In genomic region chr17:17757391-17757791, GRCh38 we compare ENCODE assay signal across 9 cellular contexts.
DNase-seq lines count a peak whose midpoint lies in the region; ATAC-seq and TF ChIP-seq lines count a peak whose summit lies in the region.
"Had no signal": no experiment of that assay in that cellular context is flagged by ENCODE, and none has a peak within 500 bp of the region (broad histone marks: within the 10 kb centered on the region; RNA-seq: fewer than 3 reads in every experiment).

No MANE protein-coding gene starts in this region.

- TF ChIP-seq POLR2A in testis (IDR thresholded peaks at IDR 0.05) = no peak

- POLR2A ChIA-PET in CD8-positive, alpha-beta T cell (lab: Charles Lee) = interaction anchor here (1.0 to 2.3 kb wide), 4 partner anchors 18 to 80 kb away, joined by 3 to 6 read pairs (median 4); no protein-coding TSS in a partner anchor
- POLR2A ChIA-PET in RWPE1 (lab: Yijun Ruan, JAX; ENCODE audit: low non-redundant PET) = no interaction called here

- H3K36me3 Mint-ChIP-seq in CD8-positive, alpha-beta T cell = peaks cover 10% of the 10 kb centered on the region

- H3K9me3 ChIP-seq in CD8-positive, alpha-beta T cell (ENCODE audit: low read length) = no peaks in the 10 kb centered on the region
- no peaks in the 10 kb centered on the region for H3K9me3 ChIP-seq in testis

- H3K4me1 Mint-ChIP-seq in CD8-positive, alpha-beta T cell (ENCODE audit: low read depth) = peaks cover 72% of the 10 kb centered on the region

- peak overlapping the region; percentile 77 for H3K4me3 Mint-ChIP-seq in CD8-positive, alpha-beta T cell

- no peaks in the 10 kb centered on the region for H3K27me3 ChIP-seq in CD8-positive, alpha-beta T cell (ENCODE audit: insufficient read depth, low read length)
- H3K27me3 ChIP-seq in dorsolateral prefrontal cortex (no peaks in the 10 kb centered on the region), testis (no peaks in the 10 kb centered on the region)

- no peaks in the 10 kb centered on the region for H3K27me3 Mint-ChIP-seq in CD8-positive, alpha-beta T cell (ENCODE audit: low read depth)

- H3K4me3 ChIP-seq in CD8-positive, alpha-beta T cell (ENCODE audit: low read depth, low read length) = peak overlapping the region; percentile 44
- H3K4me3 ChIP-seq in dorsolateral prefrontal cortex = peak overlapping the region in 5 of 59 donors; percentile 7 to 34 (median 8)
- H3K4me3 ChIP-seq in testis = no peak overlapping the region

- DNase-seq in CD8-positive, alpha-beta T cell = peak in 5 of 7 experiments; percentile 25 to 72 (median 48)
- DNase-seq in RWPE1 (ENCODE audit: low spot score) = no peak
- DNase-seq in dorsolateral prefrontal cortex = no peak
- no peak for DNase-seq in epidermal melanocyte (ENCODE audit: insufficient read length, low spot score)
- no peak for DNase-seq in testis
- no peak for DNase-seq in amygdala (lab: John Stamatoyannopoulos, UW)
- DNase-seq: EL had no signal

- peak overlapping the region; percentile 54 for H3K27ac ChIP-seq in CD8-positive, alpha-beta T cell (ENCODE audit: low read depth, low read length)
- H3K27ac ChIP-seq in RWPE1 (peak overlapping the region; percentile 26), dorsolateral prefrontal cortex (peak overlapping the region in 43 of 59 donors; percentile 29 to 79 (median 59)), testis (no peak overlapping the region)

- peaks cover 66% of the 10 kb centered on the region for H3K4me1 ChIP-seq in CD8-positive, alpha-beta T cell (ENCODE audit: insufficient read depth, low read length)
- peaks cover 21% of the 10 kb centered on the region for H3K4me1 ChIP-seq in testis

- no peaks in the 10 kb centered on the region for H3K9me3 Mint-ChIP-seq in CD8-positive, alpha-beta T cell

- peak; percentile 61 for ATAC-seq in CD8-positive, alpha-beta T cell
- ATAC-seq in HG03108 (IDR thresholded peaks at IDR 0.05; ENCODE audit: unreplicated experiment) (peak; percentile 51), HG03442 (IDR thresholded peaks at IDR 0.05; ENCODE audit: unreplicated experiment) (no peak)

- no peaks in the 10 kb centered on the region for H3K36me3 ChIP-seq in CD8-positive, alpha-beta T cell (ENCODE audit: insufficient read depth, low read length)
- no peaks in the 10 kb centered on the region for H3K36me3 ChIP-seq in testis (ENCODE audit: low read depth, missing control alignments)

- WGBS in testis, 2 donors = 80 to 91% methylated on average over 15 of the region's 15 CpGs

- CTCF ChIA-PET in CD8-positive, alpha-beta T cell (lab: Charles Lee) = interaction anchor here (1.5 to 2.5 kb wide), 3 partner anchors 27 to 57 kb away, joined by 4 to 10 read pairs (median 4); no protein-coding TSS in a partner anchor
- CTCF ChIA-PET in RWPE1 (lab: Yijun Ruan, JAX) = interaction anchor here (0.6 kb wide), 2 partner anchors 17 to 24 kb away, joined by 3 read pairs; no protein-coding TSS in a partner anchor

- intact Hi-C loops in CD8-positive, alpha-beta T cell (cut with DNase I, micrococcal nuclease) = no loop called here
- intact Hi-C loops in dorsolateral prefrontal cortex (cut with DNase I) (no loop called here), testis (cut with DNase I; ENCODE audit: low total_unique reads) (no loop called here)

- no peak for TF ChIP-seq CTCF in CD8-positive, alpha-beta T cell (IDR thresholded peaks at IDR 0.05)
- TF ChIP-seq CTCF in RWPE1 (conservative IDR thresholded peaks at IDR 0.05; ENCODE audit: low read depth) = no peak
- TF ChIP-seq CTCF in dorsolateral prefrontal cortex (IDR thresholded peaks at IDR 0.05 in 54 of 56, conservative IDR thresholded peaks at IDR 0.05 in 2 of 56; ENCODE audit: low read depth in 1 of 56, partially characterized antibody in 56 of 56) = no peak
- no peak for TF ChIP-seq CTCF in testis (IDR thresholded peaks at IDR 0.05)

- H3K27ac Mint-ChIP-seq in CD8-positive, alpha-beta T cell = peak overlapping the region; percentile 94

Comparison
In these comparisons a context has a peak if more than half of its experiments do, and no peak if none do; other contexts are left out.
1. DNase-seq: peak in CD8-positive, alpha-beta T cell (5 of 7); none in RWPE1 (single experiment), dorsolateral prefrontal cortex (0 of 10), epidermal melanocyte (single experiment), testis (single experiment) and amygdala (0 of 56).
2. H3K27ac ChIP-seq: peak in CD8-positive, alpha-beta T cell (single experiment), RWPE1 (single experiment) and dorsolateral prefrontal cortex (43 of 59); none in testis (0 of 2).